ENCODE assay signal across 26 cellular contexts in the genomic region with DNA sequence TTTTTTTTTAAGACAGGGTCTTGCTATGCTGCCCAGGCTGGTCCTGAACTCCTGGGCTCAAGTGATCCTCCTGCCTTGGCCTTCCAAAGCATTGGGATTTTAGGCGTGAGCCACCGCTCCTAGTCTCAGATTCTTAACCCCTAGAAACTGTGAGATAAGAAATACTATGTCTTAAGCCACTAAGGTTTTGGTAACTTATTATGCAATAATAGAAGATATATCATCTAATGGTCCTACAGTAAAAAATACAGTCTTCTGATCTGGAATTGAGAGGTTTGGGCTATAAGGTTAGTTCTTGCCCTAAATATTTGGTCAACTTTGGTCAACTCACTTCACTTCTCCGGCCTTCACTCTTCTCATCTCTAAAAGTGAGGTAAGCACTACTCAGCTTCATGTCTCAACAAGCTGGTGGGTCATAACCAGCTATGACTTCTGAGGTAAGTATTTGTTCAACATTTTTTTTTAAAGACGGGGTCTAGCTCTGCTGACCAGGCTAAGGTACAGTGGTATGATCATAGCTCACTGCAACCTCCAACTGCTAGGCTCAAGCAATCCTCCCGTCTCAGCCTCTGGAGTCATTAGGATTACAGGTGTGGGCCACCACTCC. TPM values are rescaled to one million over a fixed set of nuclear protein-coding genes. Genes with fewer than 3 reads are reported as not detected.
"Had no signal": no experiment of that assay in that cellular context is flagged by ENCODE, and none has a peak within 500 bp of the region (broad histone marks: within the 10 kb centered on the region; RNA-seq: fewer than 3 reads in every experiment).

No MANE protein-coding gene starts in this region.

- H3K27ac Mint-ChIP-seq: activated CD8-positive, alpha-beta memory T cell treated with anti-CD3 and anti-CD28 coated beads, Interleukin-2, amount 10 ng/mL, durations not matched to agents 7 days and 5 days; activated naive CD4-positive, alpha-beta T cell treated with anti-CD3 and anti-CD28 coated beads, Interleukin-2, amount 10 ng/mL, durations not matched to agents 7 days and 5 days; activated T-helper 2 cell treated with anti-CD3 and anti-CD28 coated beads, Interferon-gamma antibody, Interleukin-2, Interleukin-4, amounts not matched to agents 10 μg/mL and 5 μg/mL and 100 μg/mL, durations not matched to agents 14 hours and 24 hours and 36 hours had no signal

- H3K27me3 Mint-ChIP-seq: activated CD8-positive, alpha-beta memory T cell treated with anti-CD3 and anti-CD28 coated beads, Interleukin-2, amount 10 ng/mL, durations not matched to agents 7 days and 5 days; activated naive CD4-positive, alpha-beta T cell treated with anti-CD3 and anti-CD28 coated beads, Interleukin-2, amount 10 ng/mL, durations not matched to agents 7 days and 5 days had no signal

- H3K9me3 ChIP-seq: SJSA1 had no signal

- H3K9me3 Mint-ChIP-seq: activated naive CD4-positive, alpha-beta T cell treated with anti-CD3 and anti-CD28 coated beads, Interleukin-2, amount 10 ng/mL, durations not matched to agents 7 days and 5 days; activated T-cell treated with anti-CD3 and anti-CD28 coated beads, Interleukin-2, amount 50 U/mL, for 4 hours; activated T-helper 2 cell treated with anti-CD3 and anti-CD28 coated beads, Interferon-gamma antibody, Interleukin-2, Interleukin-4, amounts not matched to agents 10 μg/mL and 5 μg/mL and 100 μg/mL, durations not matched to agents 14 hours and 24 hours and 36 hours had no signal

- H3K4me3 ChIP-seq: SJSA1 had no signal

- H3K4me3 Mint-ChIP-seq: activated CD8-positive, alpha-beta memory T cell treated with anti-CD3 and anti-CD28 coated beads, Interleukin-2, amount 10 ng/mL, durations not matched to agents 7 days and 5 days; activated naive CD4-positive, alpha-beta T cell treated with anti-CD3 and anti-CD28 coated beads, Interleukin-2, amount 10 ng/mL, durations not matched to agents 7 days and 5 days; activated T-cell treated with anti-CD3 and anti-CD28 coated beads, Interleukin-2, amount 50 U/mL, for 4 hours had no signal

- H3K27ac ChIP-seq: SJSA1 had no signal

- DNase-seq: activated CD4-positive, alpha-beta T cell treated with anti-CD3 and anti-CD28 coated beads for 4 hours; activated CD8-positive, alpha-beta memory T cell treated with anti-CD3 and anti-CD28 coated beads, Interleukin-2, amount 10 ng/mL, durations not matched to agents 7 days and 5 days; activated gamma-delta T cell treated with Interleukin-2 at 50 U/mL for 16 hours; activated naive CD4-positive, alpha-beta T cell treated with anti-CD3 and anti-CD28 coated beads, Interleukin-2, amount 10 ng/mL, durations not matched to agents 7 days and 5 days; activated T-cell treated with anti-CD3 and anti-CD28 coated beads, Interleukin-2, amount 50 U/mL, for 4 hours; aorta; cerebellar nuclear complex; Kasumi-1; KBM-7; NCI-H1092; NCI-H1417; NCI-H1930; NCI-H2171 treated with DMSO at 0.1 percent for 48 hours; NCI-H510A treated with DMSO at 0.1 percent for 48 hours; NCI-H69; NK-92 treated with Interleukin-12 subunit alpha and Interleukin-12 subunit beta, amount 100 ng/mL, for 24 hours; OCI-M1; RPMI8226; SHP77; SW 1271 had no signal

- ATAC-seq: activated CD4-positive, CD25-positive, alpha-beta regulatory T cell treated with anti-CD3 and anti-CD28 coated beads, Interleukin-2, amount 50 U/mL, for 24 hours; activated CD8-positive, alpha-beta memory T cell treated with anti-CD3 and anti-CD28 coated beads, Interleukin-2, amount 10 ng/mL, durations not matched to agents 7 days and 5 days; activated T-cell treated with anti-CD3 and anti-CD28 coated beads, Interleukin-2, amount 50 U/mL, for 4 hours; Panc1; SK-N-SH treated with all-trans-retinoic acid at 6 μM for 48 hours had no signal

- H3K27me3 ChIP-seq: SJSA1 had no signal

RNA-seq across cellular contexts. Expression of a gene that starts 16.5 kb away (rescaled TPM):
- total RNA-seq: activated CD8-positive, alpha-beta memory T cell treated with anti-CD3 and anti-CD28 coated beads, Interleukin-2, amount 10 ng/mL, durations not matched to agents 7 days and 5 days; activated T-cell treated with anti-CD3 and anti-CD28 coated beads, Interleukin-2, amount 50 U/mL, for 4 hours; activated T-helper 2 cell treated with anti-CD3 and anti-CD28 coated beads, Interferon-gamma antibody, Interleukin-2, Interleukin-4, amounts not matched to agents 10 μg/mL and 5 μg/mL and 100 μg/mL, durations not matched to agents 14 hours and 24 hours and 36 hours; aorta; M059J; SJSA1 had no signal

RNA-seq across cellular contexts. Expression of a gene that starts 42.7 kb away (rescaled TPM):
- total RNA-seq: activated T-cell treated with anti-CD3 and anti-CD28 coated beads, Interleukin-2, amount 50 U/mL, for 4 hours; activated T-helper 2 cell treated with anti-CD3 and anti-CD28 coated beads, Interferon-gamma antibody, Interleukin-2, Interleukin-4, amounts not matched to agents 10 μg/mL and 5 μg/mL and 100 μg/mL, durations not matched to agents 14 hours and 24 hours and 36 hours; aorta; SJSA1 had no signal
